In genomic region chr12:131386167-131386521, GRCh38 we compare ENCODE assay signal across 19 cellular contexts.
"Had no signal": no experiment of that assay in that cellular context is flagged by ENCODE, and none has a peak within 500 bp of the region (broad histone marks: within the 10 kb centered on the region; RNA-seq: fewer than 3 reads in every experiment).

No MANE protein-coding gene starts in this region.

- H3K79me2 ChIP-seq: parathyroid adenoma had no signal

- H3K4me3 ChIP-seq: dorsolateral prefrontal cortex, right lobe of liver, smooth muscle cell, stomach, tibial artery, upper lobe of left lung, uterus had no signal

- DNase-seq: dorsolateral prefrontal cortex; effector CD4-positive, alpha-beta T cell; hypothalamus; immature natural killer cell; mammary epithelial cell; right lobe of liver; stimulated activated CD4-positive, alpha-beta T cell treated with anti-CD3 and anti-CD28 coated beads, Interleukin-2, amount 100 ng/mL, for 24 hours; stimulated activated CD4-positive, alpha-beta T cell treated with anti-CD3 and anti-CD28 coated beads, Interleukin-4, amount 100 ng/mL, for 24 hours; stimulated activated naive CD4-positive, alpha-beta T cell treated with Interleukin-2 at 50 U/mL for 16 hours; stomach; tibial artery; uterus had no signal

- H3K27ac ChIP-seq: dorsolateral prefrontal cortex, neutrophil, parathyroid adenoma, right lobe of liver, stomach, tibial artery, upper lobe of left lung, uterus had no signal

- H3K27me3 ChIP-seq: right lobe of liver, uterus had no signal

- H3K4me1 ChIP-seq: parathyroid adenoma, right lobe of liver, stomach, tibial artery, upper lobe of left lung, uterus had no signal

- ATAC-seq: left lobe of liver; natural killer cell; stimulated activated effector memory CD8-positive, alpha-beta T cell treated with anti-CD3 and anti-CD28 coated beads, Interleukin-12 subunit alpha, Interleukin-12 subunit beta, amount 100 ng/mL, for 72 hours had no signal

- H3K9me3 ChIP-seq: neutrophil, right lobe of liver, stomach, tibial artery, upper lobe of left lung, uterus had no signal

- H3K9ac ChIP-seq: parathyroid adenoma had no signal

- H3K4me2 ChIP-seq: smooth muscle cell had no signal

- H2AFZ ChIP-seq: parathyroid adenoma had no signal

- H3K36me3 ChIP-seq: neutrophil, right lobe of liver, stomach, tibial artery, upper lobe of left lung, uterus had no signal
